Comparison of ENCODE assay signal across 21 cellular contexts in genomic region chr6:40353967-40354452, GRCh38.
DNase-seq lines count a peak whose midpoint lies in the region; ATAC-seq and TF ChIP-seq lines count a peak whose summit lies in the region.
"Had no signal": no experiment of that assay in that cellular context is flagged by ENCODE, and none has a peak within 500 bp of the region (broad histone marks: within the 10 kb centered on the region; RNA-seq: fewer than 3 reads in every experiment).

No MANE protein-coding gene starts in this region.

- H3K27ac Mint-ChIP-seq in MCF 10A (ENCODE audit: low read depth, unreplicated experiment) (no peak overlapping the region), WTC11 (no peak overlapping the region)
- H3K27ac Mint-ChIP-seq: B cell, CD14-positive monocyte had no signal

- no TSS peak for BruUV-seq in MCF 10A (replicated peaks; lab: Mats Ljungman, UMichigan)

- H3K4me3 Mint-ChIP-seq in MCF 10A (ENCODE audit: unreplicated experiment) (no peak overlapping the region), WTC11 (no peak overlapping the region)
- H3K4me3 Mint-ChIP-seq: B cell, CD14-positive monocyte had no signal

- H3K9me3 Mint-ChIP-seq in MCF 10A (ENCODE audit: unreplicated experiment) (no peaks in the 10 kb centered on the region), WTC11 (no peaks in the 10 kb centered on the region)

- DNase-seq in MCF 10A (ENCODE audit: unreplicated experiment) (peak; percentile 17), breast epithelium (ENCODE audit: low spot score in 2 of 2) (no peak), WTC11 (ENCODE audit: low spot score) (no peak), left lobe of liver (ENCODE audit: low spot score) (no peak), NCI-H82 treated with DMSO at 0.1 percent for 48 hours (lab: John Stamatoyannopoulos, UW; ENCODE audit: unreplicated experiment) (no peak)
- DNase-seq: DMS53, EL, GF-D8, MM.1S, NCI-H1048, NCI-H1436, NCI-H187 treated with DMSO at 0.1 percent for 48 hours, NCI-H2171, NCI-H345, NCI-H524, NCI-H82 had no signal

- H3K4me3 ChIP-seq in breast epithelium, result no peak overlapping the region
- H3K4me3 ChIP-seq: A549 had no signal

- H3K9me3 ChIP-seq in breast epithelium, result no peaks in the 10 kb centered on the region
- H3K9me3 ChIP-seq: A549 had no signal

- H3K4me1 ChIP-seq in breast epithelium, result no peaks in the 10 kb centered on the region
- H3K4me1 ChIP-seq: A549 had no signal

- H3K27me3 ChIP-seq in breast epithelium, result no peaks in the 10 kb centered on the region

- no peak overlapping the region for H3K27ac ChIP-seq in breast epithelium
- H3K27ac ChIP-seq: A549 had no signal

- CTCF ChIA-PET in MCF 10A (lab: Yijun Ruan, JAX), result interaction anchor here (0.5 to 0.6 kb wide), 2 partner anchors 424 to 678 kb away, joined by 3 to 4 read pairs; no protein-coding TSS in a partner anchor
- CTCF ChIA-PET in WTC11 (lab: Charles Lee), result interaction anchor here (1.0 to 1.4 kb wide), 2 partner anchors 23 to 25 kb away, joined by 3 to 8 read pairs; no protein-coding TSS in a partner anchor

- TF ChIP-seq CTCF in MCF 10A (IDR thresholded peaks at IDR 0.05; ENCODE audit: unreplicated experiment), result no peak
- TF ChIP-seq CTCF in breast epithelium (IDR thresholded peaks at IDR 0.05), result no peak
- TF ChIP-seq CTCF in WTC11 (IDR thresholded peaks at IDR 0.05), result no peak

- ATAC-seq in WTC11 (no peak), left lobe of liver (peak; percentile 73), HG02571 (IDR thresholded peaks at IDR 0.05; ENCODE audit: unreplicated experiment) (no peak), HG03342 (IDR thresholded peaks at IDR 0.05; ENCODE audit: unreplicated experiment) (no peak)
- ATAC-seq: A549 had no signal

- TF ChIP-seq POLR2A in breast epithelium (IDR thresholded peaks at IDR 0.05), result no peak

- intact Hi-C loops in MCF 10A (cut with micrococcal nuclease) (no loop called here), breast epithelium (cut with DNase I; ENCODE audit: low total_unique reads) (loop anchor here (1.0 kb wide), 1 partner anchor 24 kb away; no protein-coding TSS in a partner anchor)

- H3K36me3 ChIP-seq in breast epithelium, result no peaks in the 10 kb centered on the region

- POLR2A ChIA-PET in MCF 10A (lab: Yijun Ruan, JAX) (no interaction called here), WTC11 (lab: Charles Lee) (no interaction called here)

- H3K36me3 Mint-ChIP-seq in MCF 10A (ENCODE audit: insufficient read depth, unreplicated experiment) (no peaks in the 10 kb centered on the region), WTC11 (no peaks in the 10 kb centered on the region)
- H3K36me3 Mint-ChIP-seq: CD14-positive monocyte had no signal

- H3K4me1 Mint-ChIP-seq in MCF 10A (ENCODE audit: insufficient read depth, unreplicated experiment) (no peaks in the 10 kb centered on the region), WTC11 (peaks cover 5% of the 10 kb centered on the region)
- H3K4me1 Mint-ChIP-seq: B cell, CD14-positive monocyte had no signal

- H3K27me3 Mint-ChIP-seq in MCF 10A (ENCODE audit: insufficient read depth, unreplicated experiment), result no peaks in the 10 kb centered on the region
- H3K27me3 Mint-ChIP-seq in WTC11 (ENCODE audit: low read depth), result no peaks in the 10 kb centered on the region

TF ChIP-seq in WTC11, 78 proteins besides CTCF, POLR2A, EP300 and RAD21:
- TF ChIP-seq, protein P1, sequence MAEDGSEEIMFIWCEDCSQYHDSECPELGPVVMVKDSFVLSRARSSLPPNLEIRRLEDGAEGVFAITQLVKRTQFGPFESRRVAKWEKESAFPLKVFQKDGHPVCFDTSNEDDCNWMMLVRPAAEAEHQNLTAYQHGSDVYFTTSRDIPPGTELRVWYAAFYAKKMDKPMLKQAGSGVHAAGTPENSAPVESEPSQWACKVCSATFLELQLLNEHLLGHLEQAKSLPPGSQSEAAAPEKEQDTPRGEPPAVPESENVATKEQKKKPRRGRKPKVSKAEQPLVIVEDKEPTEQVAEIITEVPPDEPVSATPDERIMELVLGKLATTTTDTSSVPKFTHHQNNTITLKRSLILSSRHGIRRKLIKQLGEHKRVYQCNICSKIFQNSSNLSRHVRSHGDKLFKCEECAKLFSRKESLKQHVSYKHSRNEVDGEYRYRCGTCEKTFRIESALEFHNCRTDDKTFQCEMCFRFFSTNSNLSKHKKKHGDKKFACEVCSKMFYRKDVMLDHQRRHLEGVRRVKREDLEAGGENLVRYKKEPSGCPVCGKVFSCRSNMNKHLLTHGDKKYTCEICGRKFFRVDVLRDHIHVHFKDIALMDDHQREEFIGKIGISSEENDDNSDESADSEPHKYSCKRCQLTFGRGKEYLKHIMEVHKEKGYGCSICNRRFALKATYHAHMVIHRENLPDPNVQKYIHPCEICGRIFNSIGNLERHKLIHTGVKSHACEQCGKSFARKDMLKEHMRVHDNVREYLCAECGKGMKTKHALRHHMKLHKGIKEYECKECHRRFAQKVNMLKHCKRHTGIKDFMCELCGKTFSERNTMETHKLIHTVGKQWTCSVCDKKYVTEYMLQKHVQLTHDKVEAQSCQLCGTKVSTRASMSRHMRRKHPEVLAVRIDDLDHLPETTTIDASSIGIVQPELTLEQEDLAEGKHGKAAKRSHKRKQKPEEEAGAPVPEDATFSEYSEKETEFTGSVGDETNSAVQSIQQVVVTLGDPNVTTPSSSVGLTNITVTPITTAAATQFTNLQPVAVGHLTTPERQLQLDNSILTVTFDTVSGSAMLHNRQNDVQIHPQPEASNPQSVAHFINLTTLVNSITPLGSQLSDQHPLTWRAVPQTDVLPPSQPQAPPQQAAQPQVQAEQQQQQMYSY (CRISPR knock-in tag; IDR thresholded peaks at IDR 0.05), result peak; percentile 76
- TF ChIP-seq ZNF532 (CRISPR knock-in tag; IDR thresholded peaks at IDR 0.05; ENCODE audit: borderline replicate concordance) (no peak), ZNF219 (CRISPR knock-in tag; IDR thresholded peaks at IDR 0.05; ENCODE audit: borderline replicate concordance) (no peak)
